In the genomic region with DNA sequence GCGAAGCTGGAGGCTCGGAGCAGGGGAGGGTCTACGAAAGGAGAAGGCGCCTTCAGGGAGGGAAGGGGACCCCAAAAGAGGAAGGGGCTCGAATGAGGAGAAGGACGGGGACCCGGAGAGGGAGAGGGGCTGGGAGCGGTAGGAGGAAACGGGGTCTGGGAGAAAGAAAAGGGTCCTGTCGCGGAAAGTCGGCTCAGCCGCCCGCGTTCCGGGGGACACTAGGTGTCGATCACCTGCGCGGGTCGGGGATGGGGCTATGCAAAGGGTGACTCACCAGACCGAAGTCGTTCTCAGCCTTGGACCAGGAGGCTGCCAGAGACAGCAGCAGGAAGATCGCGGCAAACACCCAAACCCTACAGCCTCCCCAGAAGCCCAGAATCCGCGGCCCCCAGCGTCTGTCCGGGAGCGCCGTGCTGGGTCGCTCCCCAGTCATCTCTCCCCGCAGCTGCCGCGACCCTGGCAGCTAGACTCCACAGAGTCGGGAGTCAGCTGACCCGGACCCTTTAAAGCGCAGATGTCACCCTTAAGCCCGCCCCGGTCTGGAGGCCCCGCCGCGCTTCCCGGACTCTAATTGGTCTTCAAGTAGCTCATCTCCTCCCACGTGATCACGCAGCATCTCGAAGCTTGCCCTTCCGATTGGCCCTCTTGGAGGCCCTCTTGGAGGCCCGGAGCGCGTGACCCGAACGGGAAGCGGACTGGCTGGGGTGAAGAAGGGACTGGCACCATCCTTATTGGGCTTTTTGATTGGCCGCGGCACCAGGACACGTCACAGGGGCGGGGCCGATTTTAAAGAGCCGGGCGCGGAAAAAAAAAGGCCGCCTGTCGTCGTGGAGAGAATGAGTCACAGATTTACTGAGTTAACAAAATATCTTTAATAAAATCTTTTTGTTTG, we compare ENCODE assay signal across 1 cellular context.
TF ChIP-seq lines count a peak whose summit lies in the region.

Gene NEU1, minus strand, starts transcription at position 478 of the 892 bp plus-strand sequence. Its CDS starts 45 bp downstream, at position 433.

TF ChIP-seq in HepG2, 621 proteins besides CTCF, POLR2A, EP300 and RAD21 (continued from another document and continues in another):
- TF ChIP-seq, protein P1, sequence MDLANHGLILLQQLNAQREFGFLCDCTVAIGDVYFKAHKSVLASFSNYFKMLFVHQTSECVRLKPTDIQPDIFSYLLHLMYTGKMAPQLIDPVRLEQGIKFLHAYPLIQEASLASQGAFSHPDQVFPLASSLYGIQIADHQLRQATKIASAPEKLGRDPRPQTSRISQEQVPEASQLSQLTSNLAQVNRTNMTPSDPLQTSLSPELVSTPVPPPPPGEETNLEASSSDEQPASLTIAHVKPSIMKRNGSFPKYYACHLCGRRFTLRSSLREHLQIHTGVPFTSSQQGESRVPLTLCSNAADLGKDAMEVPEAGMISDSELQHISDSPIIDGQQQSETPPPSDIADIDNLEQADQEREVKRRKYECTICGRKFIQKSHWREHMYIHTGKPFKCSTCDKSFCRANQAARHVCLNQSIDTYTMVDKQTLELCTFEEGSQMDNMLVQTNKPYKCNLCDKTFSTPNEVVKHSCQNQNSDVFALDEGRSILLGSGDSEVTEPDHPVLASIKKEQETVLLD (CRISPR knock-in tag; IDR thresholded peaks at IDR 0.05; ENCODE audit: low read depth): no peak
- TF ChIP-seq ZNF7 (CRISPR knock-in tag; IDR thresholded peaks at IDR 0.05) (no peak), ZNF260 (CRISPR knock-in tag; IDR thresholded peaks at IDR 0.05; ENCODE audit: borderline replicate concordance, low read depth) (no peak), GATAD1 (CRISPR knock-in tag; IDR thresholded peaks at IDR 0.05) (peak; percentile 88), ZNF772 (CRISPR knock-in tag; IDR thresholded peaks at IDR 0.05) (no peak), ZKSCAN5 (CRISPR knock-in tag; IDR thresholded peaks at IDR 0.05) (no peak), GLI4 (CRISPR knock-in tag; IDR thresholded peaks at IDR 0.05; ENCODE audit: borderline replicate concordance) (peak; percentile 42; the same call in 1 of the 2 replicates), SCMH1 (CRISPR knock-in tag; IDR thresholded peaks at IDR 0.05; ENCODE audit: borderline replicate concordance) (no peak), ZNF577 (CRISPR knock-in tag; IDR thresholded peaks at IDR 0.05; ENCODE audit: borderline replicate concordance, low read depth) (no peak), ZNF296 (CRISPR knock-in tag; conservative IDR thresholded peaks at IDR 0.05) (no peak), DPF2 (CRISPR knock-in tag; IDR thresholded peaks at IDR 0.05; ENCODE audit: borderline replicate concordance, low read depth) (no peak), ELK4 (CRISPR knock-in tag; IDR thresholded peaks at IDR 0.05; ENCODE audit: borderline replicate concordance) (no peak), KDM2A (CRISPR knock-in tag; IDR thresholded peaks at IDR 0.05; ENCODE audit: borderline replicate concordance, low read depth) (peak; percentile 89), ZFX (CRISPR knock-in tag; IDR thresholded peaks at IDR 0.05; ENCODE audit: low read depth) (0 out of 2 replicates have a peak, but pooled peaks have one; percentile 34), ZNF3 (CRISPR knock-in tag; IDR thresholded peaks at IDR 0.05) (peak; percentile 29; the same call in 1 of the 2 replicates), ZBTB7A (CRISPR knock-in tag; IDR thresholded peaks at IDR 0.05) (no peak), LRRFIP1 (CRISPR knock-in tag; conservative IDR thresholded peaks at IDR 0.05) (0 out of 2 replicates have a peak, but pooled peaks have one; percentile 83), ZNF652 (CRISPR knock-in tag; IDR thresholded peaks at IDR 0.05; ENCODE audit: borderline replicate concordance, low read depth) (no peak), ZNF34 (CRISPR knock-in tag; IDR thresholded peaks at IDR 0.05; ENCODE audit: borderline replicate concordance) (no peak), YEATS4 (CRISPR knock-in tag; IDR thresholded peaks at IDR 0.05; ENCODE audit: borderline replicate concordance) (no peak; the same call in 1 of the 2 replicates), RFXANK (CRISPR knock-in tag; IDR thresholded peaks at IDR 0.05) (peak; percentile 87; the same call in 1 of the 2 replicates), FOXK2 (IDR thresholded peaks at IDR 0.05) (no peak), ZNF512 (CRISPR knock-in tag; IDR thresholded peaks at IDR 0.05) (no peak), RAD51 (IDR thresholded peaks at IDR 0.05; ENCODE audit: borderline replicate concordance) (peak; percentile 98), ZNF460 (CRISPR knock-in tag; IDR thresholded peaks at IDR 0.05; ENCODE audit: borderline replicate concordance) (no peak)
- TF ChIP-seq, protein P2, sequence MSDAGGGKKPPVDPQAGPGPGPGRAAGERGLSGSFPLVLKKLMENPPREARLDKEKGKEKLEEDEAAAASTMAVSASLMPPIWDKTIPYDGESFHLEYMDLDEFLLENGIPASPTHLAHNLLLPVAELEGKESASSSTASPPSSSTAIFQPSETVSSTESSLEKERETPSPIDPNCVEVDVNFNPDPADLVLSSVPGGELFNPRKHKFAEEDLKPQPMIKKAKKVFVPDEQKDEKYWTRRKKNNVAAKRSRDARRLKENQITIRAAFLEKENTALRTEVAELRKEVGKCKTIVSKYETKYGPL (CRISPR knock-in tag; IDR thresholded peaks at IDR 0.05): 0 out of 2 replicates have a peak, but pooled peaks have one; percentile 22
- TF ChIP-seq, protein P3, sequence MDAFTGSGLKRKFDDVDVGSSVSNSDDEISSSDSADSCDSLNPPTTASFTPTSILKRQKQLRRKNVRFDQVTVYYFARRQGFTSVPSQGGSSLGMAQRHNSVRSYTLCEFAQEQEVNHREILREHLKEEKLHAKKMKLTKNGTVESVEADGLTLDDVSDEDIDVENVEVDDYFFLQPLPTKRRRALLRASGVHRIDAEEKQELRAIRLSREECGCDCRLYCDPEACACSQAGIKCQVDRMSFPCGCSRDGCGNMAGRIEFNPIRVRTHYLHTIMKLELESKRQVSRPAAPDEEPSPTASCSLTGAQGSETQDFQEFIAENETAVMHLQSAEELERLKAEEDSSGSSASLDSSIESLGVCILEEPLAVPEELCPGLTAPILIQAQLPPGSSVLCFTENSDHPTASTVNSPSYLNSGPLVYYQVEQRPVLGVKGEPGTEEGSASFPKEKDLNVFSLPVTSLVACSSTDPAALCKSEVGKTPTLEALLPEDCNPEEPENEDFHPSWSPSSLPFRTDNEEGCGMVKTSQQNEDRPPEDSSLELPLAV (CRISPR knock-in tag; conservative IDR thresholded peaks at IDR 0.05; ENCODE audit: low read depth): peak; percentile 41; the same call in 1 of the 2 replicates
- TF ChIP-seq, protein P4, sequence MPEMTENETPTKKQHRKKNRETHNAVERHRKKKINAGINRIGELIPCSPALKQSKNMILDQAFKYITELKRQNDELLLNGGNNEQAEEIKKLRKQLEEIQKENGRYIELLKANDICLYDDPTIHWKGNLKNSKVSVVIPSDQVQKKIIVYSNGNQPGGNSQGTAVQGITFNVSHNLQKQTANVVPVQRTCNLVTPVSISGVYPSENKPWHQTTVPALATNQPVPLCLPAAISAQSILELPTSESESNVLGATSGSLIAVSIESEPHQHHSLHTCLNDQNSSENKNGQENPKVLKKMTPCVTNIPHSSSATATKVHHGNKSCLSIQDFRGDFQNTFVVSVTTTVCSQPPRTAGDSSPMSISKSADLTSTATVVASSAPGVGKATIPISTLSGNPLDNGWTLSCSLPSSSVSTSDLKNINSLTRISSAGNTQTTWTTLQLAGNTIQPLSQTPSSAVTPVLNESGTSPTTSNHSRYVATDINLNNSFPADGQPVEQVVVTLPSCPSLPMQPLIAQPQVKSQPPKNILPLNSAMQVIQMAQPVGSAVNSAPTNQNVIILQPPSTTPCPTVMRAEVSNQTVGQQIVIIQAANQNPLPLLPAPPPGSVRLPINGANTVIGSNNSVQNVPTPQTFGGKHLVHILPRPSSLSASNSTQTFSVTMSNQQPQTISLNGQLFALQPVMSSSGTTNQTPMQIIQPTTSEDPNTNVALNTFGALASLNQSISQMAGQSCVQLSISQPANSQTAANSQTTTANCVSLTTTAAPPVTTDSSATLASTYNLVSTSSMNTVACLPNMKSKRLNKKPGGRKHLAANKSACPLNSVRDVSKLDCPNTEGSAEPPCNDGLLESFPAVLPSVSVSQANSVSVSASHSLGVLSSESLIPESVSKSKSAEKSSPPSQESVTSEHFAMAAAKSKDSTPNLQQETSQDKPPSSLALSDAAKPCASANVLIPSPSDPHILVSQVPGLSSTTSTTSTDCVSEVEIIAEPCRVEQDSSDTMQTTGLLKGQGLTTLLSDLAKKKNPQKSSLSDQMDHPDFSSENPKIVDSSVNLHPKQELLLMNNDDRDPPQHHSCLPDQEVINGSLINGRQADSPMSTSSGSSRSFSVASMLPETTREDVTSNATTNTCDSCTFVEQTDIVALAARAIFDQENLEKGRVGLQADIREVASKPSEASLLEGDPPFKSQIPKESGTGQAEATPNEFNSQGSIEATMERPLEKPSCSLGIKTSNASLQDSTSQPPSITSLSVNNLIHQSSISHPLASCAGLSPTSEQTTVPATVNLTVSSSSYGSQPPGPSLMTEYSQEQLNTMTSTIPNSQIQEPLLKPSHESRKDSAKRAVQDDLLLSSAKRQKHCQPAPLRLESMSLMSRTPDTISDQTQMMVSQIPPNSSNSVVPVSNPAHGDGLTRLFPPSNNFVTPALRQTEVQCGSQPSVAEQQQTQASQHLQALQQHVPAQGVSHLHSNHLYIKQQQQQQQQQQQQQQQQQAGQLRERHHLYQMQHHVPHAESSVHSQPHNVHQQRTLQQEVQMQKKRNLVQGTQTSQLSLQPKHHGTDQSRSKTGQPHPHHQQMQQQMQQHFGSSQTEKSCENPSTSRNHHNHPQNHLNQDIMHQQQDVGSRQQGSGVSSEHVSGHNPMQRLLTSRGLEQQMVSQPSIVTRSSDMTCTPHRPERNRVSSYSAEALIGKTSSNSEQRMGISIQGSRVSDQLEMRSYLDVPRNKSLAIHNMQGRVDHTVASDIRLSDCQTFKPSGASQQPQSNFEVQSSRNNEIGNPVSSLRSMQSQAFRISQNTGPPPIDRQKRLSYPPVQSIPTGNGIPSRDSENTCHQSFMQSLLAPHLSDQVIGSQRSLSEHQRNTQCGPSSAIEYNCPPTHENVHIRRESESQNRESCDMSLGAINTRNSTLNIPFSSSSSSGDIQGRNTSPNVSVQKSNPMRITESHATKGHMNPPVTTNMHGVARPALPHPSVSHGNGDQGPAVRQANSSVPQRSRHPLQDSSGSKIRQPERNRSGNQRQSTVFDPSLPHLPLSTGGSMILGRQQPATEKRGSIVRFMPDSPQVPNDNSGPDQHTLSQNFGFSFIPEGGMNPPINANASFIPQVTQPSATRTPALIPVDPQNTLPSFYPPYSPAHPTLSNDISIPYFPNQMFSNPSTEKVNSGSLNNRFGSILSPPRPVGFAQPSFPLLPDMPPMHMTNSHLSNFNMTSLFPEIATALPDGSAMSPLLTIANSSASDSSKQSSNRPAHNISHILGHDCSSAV (CRISPR knock-in tag; IDR thresholded peaks at IDR 0.05; ENCODE audit: borderline replicate concordance): 0 out of 2 replicates have a peak, but pooled peaks have one; percentile 69
- TF ChIP-seq, protein P5, sequence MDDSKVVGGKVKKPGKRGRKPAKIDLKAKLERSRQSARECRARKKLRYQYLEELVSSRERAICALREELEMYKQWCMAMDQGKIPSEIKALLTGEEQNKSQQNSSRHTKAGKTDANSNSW (CRISPR knock-in tag; IDR thresholded peaks at IDR 0.05; ENCODE audit: borderline replicate concordance): peak; percentile 19; the same call in 1 of the 2 replicates
